Comparison of ENCODE assay signal across 16 cellular contexts in genomic region chr11:116906479-116906878, GRCh38.
DNase-seq lines count a peak whose midpoint lies in the region; ATAC-seq and TF ChIP-seq lines count a peak whose summit lies in the region.
"Had no signal": no experiment of that assay in that cellular context is flagged by ENCODE, and none has a peak within 500 bp of the region (broad histone marks: within the 10 kb centered on the region; RNA-seq: fewer than 3 reads in every experiment).

No MANE protein-coding gene starts in this region.

- H3K36me3 Mint-ChIP-seq in natural killer cell = no peaks in the 10 kb centered on the region
- peaks cover 9% of the 10 kb centered on the region for H3K36me3 Mint-ChIP-seq in natural killer cell treated with Interleukin-12 subunit alpha and Interleukin-12 subunit beta and Interleukin-15 and Interleukin-18, amount 100 ng/mL, for 72 hours
- H3K36me3 Mint-ChIP-seq in naive B cell = peaks cover 0 to 8% of the 10 kb centered on the region in 2 donors

- H3K27ac Mint-ChIP-seq in natural killer cell (peak overlapping the region; percentile 9 to 34), naive B cell (peak overlapping the region in 4 of 6 donors; percentile 28 to 78 (median 66))
- no peak overlapping the region for H3K27ac Mint-ChIP-seq in natural killer cell treated with Interleukin-12 subunit alpha and Interleukin-12 subunit beta and Interleukin-15 and Interleukin-18, amount 100 ng/mL, for 72 hours

- intact Hi-C loops in natural killer cell (cut with micrococcal nuclease) = no loop called here

- DNase-seq in natural killer cell (no peak), cerebellum (ENCODE audit: low spot score) (peak; percentile 21), naive B cell (no peak), RKO (ENCODE audit: low spot score) (no peak), retina (no peak), SW 1271 (lab: John Stamatoyannopoulos, UW) (no peak)
- DNase-seq in natural killer cell treated with Interleukin-12 subunit alpha and Interleukin-12 subunit beta and Interleukin-15 and Interleukin-18, amount 100 ng/mL, for 72 hours (ENCODE audit: low spot score) = no peak
- DNase-seq: 8988T; ACHN; CD4-positive, alpha-beta memory T cell; DMS153; DMS79 treated with DMSO at 0.1 percent for 48 hours; EL; GM23248 had no signal

- no peak for TF ChIP-seq CTCF in natural killer cell (IDR thresholded peaks at IDR 0.05)

- peaks cover 21 to 23% of the 10 kb centered on the region in 2 donors for H3K4me1 Mint-ChIP-seq in natural killer cell
- H3K4me1 Mint-ChIP-seq in natural killer cell treated with Interleukin-12 subunit alpha and Interleukin-12 subunit beta and Interleukin-15 and Interleukin-18, amount 100 ng/mL, for 72 hours (ENCODE audit: low read depth in 2 of 2) = peaks cover 27 to 45% of the 10 kb centered on the region in 2 donors
- peaks cover 32 to 34% (median 33%) of the 10 kb centered on the region in 3 donors for H3K4me1 Mint-ChIP-seq in naive B cell

- H3K9me3 Mint-ChIP-seq in natural killer cell (no peaks in the 10 kb centered on the region), naive B cell (no peaks in the 10 kb centered on the region)
- H3K9me3 Mint-ChIP-seq in natural killer cell treated with Interleukin-12 subunit alpha and Interleukin-12 subunit beta and Interleukin-15 and Interleukin-18, amount 100 ng/mL, for 72 hours = no peaks in the 10 kb centered on the region

- ATAC-seq in natural killer cell (no peak), naive B cell (ENCODE audit: low read depth in 2 of 2) (no peak), HG02642 (IDR thresholded peaks at IDR 0.05; ENCODE audit: poor library complexity, unreplicated experiment) (no peak)
- no peak for ATAC-seq in natural killer cell treated with Interleukin-12 subunit alpha and Interleukin-12 subunit beta and Interleukin-15 and Interleukin-18, amount 100 ng/mL, for 72 hours
- ATAC-seq: HCT116 had no signal

- no peaks in the 10 kb centered on the region for H3K27me3 Mint-ChIP-seq in natural killer cell (ENCODE audit: low read depth in 2 of 2)
- H3K27me3 Mint-ChIP-seq in natural killer cell treated with Interleukin-12 subunit alpha and Interleukin-12 subunit beta and Interleukin-15 and Interleukin-18, amount 100 ng/mL, for 72 hours = no peaks in the 10 kb centered on the region
- no peaks in the 10 kb centered on the region for H3K27me3 Mint-ChIP-seq in naive B cell
- H3K27me3 Mint-ChIP-seq: CD4-positive, alpha-beta memory T cell had no signal

- H3K4me3 Mint-ChIP-seq in natural killer cell (no peak overlapping the region), naive B cell (no peak overlapping the region)
- no peak overlapping the region for H3K4me3 Mint-ChIP-seq in natural killer cell treated with Interleukin-12 subunit alpha and Interleukin-12 subunit beta and Interleukin-15 and Interleukin-18, amount 100 ng/mL, for 72 hours
- H3K4me3 Mint-ChIP-seq: CD4-positive, alpha-beta memory T cell had no signal

Comparison
In these comparisons a context has a peak if more than half of its experiments do, and no peak if none do; other contexts are left out.
1. H3K27ac Mint-ChIP-seq: peak in natural killer cell (2 of 2) and naive B cell (4 of 6); none in natural killer cell treated with Interleukin-12 subunit alpha and Interleukin-12 subunit beta and Interleukin-15 and Interleukin-18, amount 100 ng/mL, for 72 hours (0 of 2).